In the genomic region with DNA sequence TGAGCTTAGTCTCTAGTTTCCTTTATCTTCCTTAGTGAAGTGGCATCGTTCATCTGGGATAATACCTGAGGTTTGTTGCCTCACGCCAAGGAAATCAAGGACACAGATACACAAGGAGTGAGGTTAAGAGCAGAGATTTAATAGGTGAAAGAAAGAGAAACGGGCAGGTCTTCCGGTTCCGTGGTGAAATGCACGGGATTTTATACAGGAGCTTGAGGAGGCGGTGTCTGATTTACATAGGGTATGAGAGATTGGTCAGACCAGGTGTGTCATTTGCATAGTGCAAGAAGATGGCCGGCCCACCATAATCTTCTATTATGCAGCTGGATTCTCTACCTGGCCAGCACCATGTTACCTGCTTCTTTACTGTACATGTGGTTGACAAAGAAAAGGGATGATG, we compare ENCODE assay signal across 21 cellular contexts. TPM values are rescaled to one million over a fixed set of nuclear protein-coding genes. Genes with fewer than 3 reads are reported as not detected.
A peak's percentile ranks its signal among the peaks of the same experiment; 100 is the strongest.
DNase-seq lines count a peak whose midpoint lies in the region; ATAC-seq, FAIRE-seq and TF ChIP-seq lines count a peak whose summit lies in the region.
"Had no signal": no experiment of that assay in that cellular context is flagged by ENCODE, and none has a peak within 500 bp of the region (broad histone marks: within the 10 kb centered on the region; RNA-seq: fewer than 3 reads in every experiment).

No MANE protein-coding gene starts in this region.

- H3K36me3 ChIP-seq in SJCRH30: no peaks in the 10 kb centered on the region; the same call in 1 of the 2 replicates
- H3K36me3 ChIP-seq: neutrophil had no signal

- H3K9me3 ChIP-seq in SJCRH30 (replicated peaks): no peaks in the 10 kb centered on the region
- H3K9me3 ChIP-seq: neutrophil had no signal

- DNase-seq in NCI-H146 treated with DMSO at 0.1 percent for 48 hours (lab: John Stamatoyannopoulos, UW; ENCODE audit: unreplicated experiment) (peak; percentile 76), SW480 (ENCODE audit: low spot score) (peak; percentile 46), foreskin fibroblast (no peak), SJCRH30 (no peak)
- DNase-seq: activated B cell treated with CpG ODN at 0.5 μM for 24 hours; amniotic stem cell; COR-L47; islet precursor cell; Kasumi-1; NCI-H1436; NCI-H524 treated with DMSO at 0.1 percent for 48 hours; right cardiac atrium; stimulated activated CD4-positive, alpha-beta T cell treated with anti-CD3 and anti-CD28 coated beads, Interleukin-2, amount 100 ng/mL, for 24 hours; T-cell had no signal

- H3K27ac ChIP-seq in 22Rv1: peak overlapping the region; percentile 80
- H3K27ac ChIP-seq in SJCRH30: no peak overlapping the region
- H3K27ac ChIP-seq: neutrophil had no signal

- H3K4me1 ChIP-seq in SJCRH30: 0 out of 2 replicates have a peak, but pooled peaks cover 6% of the 10 kb centered on the region

- no peak overlapping the region for H3K4me3 ChIP-seq in foreskin fibroblast (ENCODE audit: low read depth in 1 of 2, low read length in 2 of 2)
- no peak overlapping the region for H3K4me3 ChIP-seq in SJCRH30

- H3K27me3 ChIP-seq in SJCRH30: no peaks in the 10 kb centered on the region
- H3K27me3 ChIP-seq: neutrophil had no signal

- peak; percentile 98 for FAIRE-seq in islet of Langerhans (lab: Jason Lieb, UNC)
- FAIRE-seq: endothelial cell of umbilical vein, H54 had no signal

- TF ChIP-seq CTCF in 22Rv1 (IDR thresholded peaks at IDR 0.05) (no peak), foreskin fibroblast (IDR thresholded peaks at IDR 0.05; ENCODE audit: low read depth, low read length) (no peak)

- ATAC-seq in GM18870 (IDR thresholded peaks at IDR 0.05; ENCODE audit: unreplicated experiment) (no peak), GM18502 (IDR thresholded peaks at IDR 0.05; ENCODE audit: poor library complexity, unreplicated experiment) (no peak)
- ATAC-seq: right cardiac atrium, T-cell had no signal

RNA-seq across cellular contexts. Expression of a gene that starts 17.2 kb away (rescaled TPM):
- 4.6 and 4.8 TPM in 2 replicates for total RNA-seq in SJCRH30 (2014; rRNA removed; shearing (Covaris generic))

Comparison
In these comparisons a context has a peak if more than half of its experiments do, and no peak if none do; other contexts are left out.
1. DNase-seq: peak in NCI-H146 treated with DMSO at 0.1 percent for 48 hours (single experiment) and SW480 (single experiment); none in foreskin fibroblast (0 of 2) and SJCRH30 (0 of 2).